30 cellular contexts compared by ENCODE assay signal in the genomic region with DNA sequence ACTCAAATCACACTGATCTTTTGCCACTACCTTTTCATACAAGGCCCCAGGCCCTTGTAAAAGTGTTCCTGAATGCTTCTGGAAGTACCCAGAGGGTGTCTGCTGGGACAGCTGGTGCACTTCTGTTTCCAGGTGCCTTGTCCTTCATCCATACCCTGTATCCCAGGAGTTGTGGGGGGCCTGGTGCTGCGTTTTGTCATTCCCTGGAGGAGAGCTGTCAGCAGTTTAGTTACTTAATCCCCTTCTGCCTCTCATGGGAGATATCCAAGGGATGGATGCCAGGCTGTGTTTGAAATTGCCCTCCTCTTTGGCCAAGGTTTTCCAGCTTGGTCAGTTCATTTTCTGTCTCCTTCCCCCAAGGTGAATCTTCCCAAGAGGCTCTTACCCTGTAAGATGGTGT.
DNase-seq lines count a peak whose midpoint lies in the region; ATAC-seq and TF ChIP-seq lines count a peak whose summit lies in the region.
"Had no signal": no experiment of that assay in that cellular context is flagged by ENCODE, and none has a peak within 500 bp of the region (broad histone marks: within the 10 kb centered on the region; RNA-seq: fewer than 3 reads in every experiment).

No MANE protein-coding gene starts in this region.

- H3K27ac Mint-ChIP-seq in brain: peak overlapping the region in 4 of 5 experiments; percentile 47 to 93 (median 51)
- H3K27ac Mint-ChIP-seq: activated CD4-positive, alpha-beta memory T cell treated with anti-CD3 and anti-CD28 coated beads for 36 hours; activated naive CD4-positive, alpha-beta T cell treated with anti-CD3 and anti-CD28 coated beads for 36 hours; activated T-helper 1 cell treated with anti-CD3 and anti-CD28 coated beads, Interleukin-12 subunit alpha, Interleukin-12 subunit beta, Interleukin-2, Interleukin-4 antibody, amounts not matched to agents 30 ng/mL and 10 ng/mL and 1 ng/mL, durations not matched to agents 14 hours and 24 hours and 36 hours had no signal

- H3K4me1 Mint-ChIP-seq in brain: peaks cover 76% of the 10 kb centered on the region

- H3K27me3 Mint-ChIP-seq in brain: no peaks in the 10 kb centered on the region
- H3K27me3 Mint-ChIP-seq: activated CD4-positive, alpha-beta memory T cell treated with anti-CD3 and anti-CD28 coated beads for 36 hours had no signal

- H3K36me3 ChIP-seq in BE2C: no peaks in the 10 kb centered on the region
- no peaks in the 10 kb centered on the region; the same call in 1 of the 2 replicates for H3K36me3 ChIP-seq in MG63
- H3K36me3 ChIP-seq in right atrium auricular region: no peaks in the 10 kb centered on the region
- no peaks in the 10 kb centered on the region for H3K36me3 ChIP-seq in H7 (replicated peaks; ENCODE audit: control insufficient read depth, insufficient read depth, low read length)
- H3K36me3 ChIP-seq: breast epithelium, Peyer's patch, tibial artery had no signal

- H3K4me3 ChIP-seq in BE2C (ENCODE audit: low read depth, low read length) (no peak overlapping the region), MG63 (no peak overlapping the region), right atrium auricular region (no peak overlapping the region), H7 (ENCODE audit: insufficient read depth, low read depth, low read length) (no peak overlapping the region)
- H3K4me3 ChIP-seq: A549, breast epithelium, coronary artery, hepatocyte, Peyer's patch, tibial artery had no signal

- no peak overlapping the region for H3K4me3 Mint-ChIP-seq in brain
- H3K4me3 Mint-ChIP-seq: activated CD4-positive, alpha-beta memory T cell treated with anti-CD3 and anti-CD28 coated beads for 36 hours; activated naive CD4-positive, alpha-beta T cell treated with anti-CD3 and anti-CD28 coated beads for 36 hours; activated T-helper 1 cell treated with anti-CD3 and anti-CD28 coated beads, Interleukin-12 subunit alpha, Interleukin-12 subunit beta, Interleukin-2, Interleukin-4 antibody, amounts not matched to agents 30 ng/mL and 10 ng/mL and 1 ng/mL, durations not matched to agents 14 hours and 24 hours and 36 hours had no signal

- DNase-seq in BE2C (peak; percentile 57), MG63 (peak; percentile 9), right atrium auricular region (ENCODE audit: low spot score) (no peak), H7 (no peak), NCI-H526 treated with DMSO at 0.1 percent for 48 hours (lab: John Stamatoyannopoulos, UW) (no peak), cerebellar nuclear complex (lab: John Stamatoyannopoulos, UW) (no peak)
- DNase-seq: activated CD4-positive, alpha-beta memory T cell treated with anti-CD3 and anti-CD28 coated beads for 36 hours; activated CD8-positive, alpha-beta memory T cell treated with anti-CD3 and anti-CD28 coated beads, Interleukin-2, amount 50 U/mL, for 4 hours; activated naive CD4-positive, alpha-beta T cell treated with anti-CD3 and anti-CD28 coated beads for 36 hours; amniotic stem cell; DMS53; foreskin melanocyte; KG1; mesendoderm; MM.1S; NCI-H1417; NCI-H2081; nucleus accumbens; Peyer's patch; stimulated activated CD8-positive, alpha-beta memory T cell treated with anti-CD3 and anti-CD28 coated beads, Interleukin-4, amount 100 ng/mL, for 48 hours; T-helper 1 cell; tibial artery had no signal

- peaks cover 0 to 3% (median 0%) of the 10 kb centered on the region in 5 experiments for H3K9me3 Mint-ChIP-seq in brain
- H3K9me3 Mint-ChIP-seq: activated CD4-positive, alpha-beta memory T cell treated with anti-CD3 and anti-CD28 coated beads for 36 hours; activated naive CD4-positive, alpha-beta T cell treated with anti-CD3 and anti-CD28 coated beads for 36 hours; activated T-helper 1 cell treated with anti-CD3 and anti-CD28 coated beads, Interleukin-12 subunit alpha, Interleukin-12 subunit beta, Interleukin-2, Interleukin-4 antibody, amounts not matched to agents 30 ng/mL and 10 ng/mL and 1 ng/mL, durations not matched to agents 14 hours and 24 hours and 36 hours had no signal

- H3K36me3 Mint-ChIP-seq in brain: peaks cover 4% of the 10 kb centered on the region
- H3K36me3 Mint-ChIP-seq: activated CD4-positive, alpha-beta memory T cell treated with anti-CD3 and anti-CD28 coated beads for 36 hours had no signal

- no peak for ATAC-seq in HG02885 (IDR thresholded peaks at IDR 0.05; ENCODE audit: poor library complexity, unreplicated experiment)
- ATAC-seq: A549, HCT116 had no signal

- H3K27me3 ChIP-seq in BE2C (no peaks in the 10 kb centered on the region), MG63 (no peaks in the 10 kb centered on the region), right atrium auricular region (no peaks in the 10 kb centered on the region), H7 (ENCODE audit: control insufficient read depth, insufficient read depth, low read length) (no peaks in the 10 kb centered on the region)
- H3K27me3 ChIP-seq: breast epithelium, hepatocyte, Peyer's patch, tibial artery had no signal

- peaks cover 22% of the 10 kb centered on the region for H3K4me1 ChIP-seq in BE2C
- H3K4me1 ChIP-seq in right atrium auricular region: peaks cover 0 to 79% of the 10 kb centered on the region in 2 donors
- H3K4me1 ChIP-seq: breast epithelium had no signal

- no peaks in the 10 kb centered on the region for H3K9me3 ChIP-seq in BE2C
- H3K9me3 ChIP-seq in MG63: no peaks in the 10 kb centered on the region
- no peaks in the 10 kb centered on the region for H3K9me3 ChIP-seq in right atrium auricular region
- H3K9me3 ChIP-seq: A549, breast epithelium, Peyer's patch, tibial artery had no signal

- TF ChIP-seq CTCF in BE2C (IDR thresholded peaks at IDR 0.05; ENCODE audit: low read depth, low read length) (no peak), brain (conservative IDR thresholded peaks at IDR 0.05) (no peak), right atrium auricular region (IDR thresholded peaks at IDR 0.05) (no peak)

- peak overlapping the region; percentile 72 to 89 for H3K27ac ChIP-seq in right atrium auricular region
- H3K27ac ChIP-seq: A549, breast epithelium, coronary artery, hepatocyte, Peyer's patch, tibial artery had no signal

Comparison
In these comparisons a context has a peak if more than half of its experiments do, and no peak if none do; other contexts are left out.
1. DNase-seq: peak in BE2C (single experiment) and MG63 (single experiment); none in right atrium auricular region (single experiment), H7 (single experiment), NCI-H526 treated with DMSO at 0.1 percent for 48 hours (single experiment) and cerebellar nuclear complex (0 of 2).